Comparison of ENCODE assay signal across 8 cellular contexts in the genomic region with DNA sequence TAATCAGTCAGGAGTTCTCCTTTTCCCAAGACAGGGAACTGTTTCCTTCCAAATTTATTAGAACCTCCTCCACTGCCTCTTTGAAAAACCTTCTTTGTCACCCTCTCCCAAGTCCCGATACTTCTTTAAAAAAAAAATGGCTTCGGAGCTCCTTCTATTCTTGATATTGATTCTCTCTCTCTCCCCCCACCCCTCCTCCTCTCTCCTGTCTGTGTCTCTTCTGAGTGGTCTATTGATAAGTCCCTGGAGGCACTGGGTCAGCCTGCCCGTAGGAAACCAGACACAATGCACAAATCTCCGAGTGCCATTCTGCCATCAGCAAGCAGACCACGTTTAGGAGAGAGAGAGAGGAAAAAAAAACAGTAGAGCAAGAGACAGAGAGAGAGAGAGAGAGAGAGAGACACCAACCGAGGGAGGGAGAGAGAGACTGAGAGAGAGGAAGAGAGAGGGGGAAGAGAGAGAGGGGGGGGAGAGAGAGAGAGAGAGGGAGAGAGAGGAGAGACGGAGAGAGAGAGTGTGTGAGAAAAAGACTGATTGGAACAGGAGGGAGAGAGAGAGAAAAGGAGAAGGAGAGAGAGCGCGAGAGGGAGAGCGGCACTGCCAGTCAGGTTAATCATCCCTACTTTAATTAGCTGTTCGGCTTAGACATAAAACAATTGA.
DNase-seq lines count a peak whose midpoint lies in the region; ATAC-seq and TF ChIP-seq lines count a peak whose summit lies in the region.

No MANE protein-coding gene starts in this region.

- DNase-seq in NCI-H748 (lab: John Stamatoyannopoulos, UW; ENCODE audit: unreplicated experiment) (peak; percentile 42), NCI-H748 treated with DMSO at 0.1 percent for 48 hours (lab: John Stamatoyannopoulos, UW) (no peak), SK-N-SH (peak; percentile 23), right cardiac atrium (peak in 1 of 3 donors; percentile 35), T-helper 9 cell (no peak)

- ATAC-seq in right cardiac atrium (peak; percentile 45 to 46), HG02938 (IDR thresholded peaks at IDR 0.05; ENCODE audit: unreplicated experiment) (no peak), GM18858 (IDR thresholded peaks at IDR 0.05; ENCODE audit: unreplicated experiment) (no peak)

- intact Hi-C loops in right cardiac atrium (cut with DNase I), result no loop called here

- peak overlapping the region in 1 of 2 experiments; percentile 35; a peak in 1 of 4 replicates for H3K27ac ChIP-seq in SK-N-SH (ENCODE audit: low read depth in 2 of 2, low read length in 1 of 2)
- H3K27ac ChIP-seq in right cardiac atrium (ENCODE audit: low read length), result peak overlapping the region; percentile 63

- H3K4me2 ChIP-seq in SK-N-SH (peak overlapping the region; percentile 71), skeletal muscle satellite cell (ENCODE audit: low read length) (peak overlapping the region; percentile 95)

- H2AFZ ChIP-seq in SK-N-SH (ENCODE audit: low read depth), result peak overlapping the region; percentile 56; the same call in 1 of the 2 replicates

- H3K79me2 ChIP-seq in SK-N-SH (ENCODE audit: insufficient read depth), result no peaks in the 10 kb centered on the region

- no peaks in the 10 kb centered on the region for H3K36me3 ChIP-seq in SK-N-SH (replicated peaks in 1 of 2; ENCODE audit: control insufficient read depth in 1 of 2, insufficient read depth in 2 of 2, low read length in 1 of 2)
- H3K36me3 ChIP-seq in skeletal muscle satellite cell (ENCODE audit: insufficient read depth, low read length), result no peaks in the 10 kb centered on the region

- no peaks in the 10 kb centered on the region; the same call in 1 of the 2 replicates for H4K20me1 ChIP-seq in SK-N-SH (ENCODE audit: insufficient read depth)

- H3F3A ChIP-seq in SK-N-SH (replicated peaks; ENCODE audit: insufficient read depth), result no peaks in the 10 kb centered on the region

- CTCF ChIA-PET in SK-N-SH (lab: Yijun Ruan, JAX), result interaction anchor here (1.5 to 2.0 kb wide), 2 partner anchors 8 to 36 kb away, joined by 3 to 11 read pairs; no protein-coding TSS in a partner anchor

- WGBS in SK-N-SH (ENCODE audit: low lambda C conversion rate), result 40% methylated on average over 11 of the region's 11 CpGs
- 6% methylated on average over 11 of the region's 11 CpGs for WGBS in right cardiac atrium

- H3K4me3 ChIP-seq in SK-N-SH (ENCODE audit: low read depth in 2 of 2, low read length in 1 of 2) (peak overlapping the region; percentile 51 to 58; a peak in 3 of 4 replicates), right cardiac atrium (ENCODE audit: low read length) (peak overlapping the region; percentile 70), skeletal muscle satellite cell (ENCODE audit: low read length) (peak overlapping the region; percentile 71)

- no peak for TF ChIP-seq RAD21 in SK-N-SH (IDR thresholded peaks at IDR 0.05; ENCODE audit: low read length)

- TF ChIP-seq EP300 in SK-N-SH (IDR thresholded peaks at IDR 0.05; ENCODE audit: borderline replicate concordance in 1 of 2, low read depth in 1 of 2, low read length in 1 of 2), result no peak

- H3K9me3 ChIP-seq in SK-N-SH, result no peaks in the 10 kb centered on the region
- no peaks in the 10 kb centered on the region for H3K9me3 ChIP-seq in right cardiac atrium (ENCODE audit: control insufficient read depth, low read length)
- no peaks in the 10 kb centered on the region for H3K9me3 ChIP-seq in skeletal muscle satellite cell (replicated peaks; ENCODE audit: low read length)

- no peaks in the 10 kb centered on the region for H3K27me3 ChIP-seq in SK-N-SH (ENCODE audit: insufficient read depth)
- no peaks in the 10 kb centered on the region for H3K27me3 ChIP-seq in right cardiac atrium (ENCODE audit: control insufficient read depth, insufficient read depth)
- H3K27me3 ChIP-seq in skeletal muscle satellite cell (ENCODE audit: control insufficient read depth, insufficient read depth, low read length), result no peaks in the 10 kb centered on the region

- H3K9ac ChIP-seq in SK-N-SH (peak overlapping the region; percentile 12; the same call in 1 of the 2 replicates), skeletal muscle satellite cell (ENCODE audit: low read depth, low read length) (peak overlapping the region; percentile 69)

- POLR2A ChIA-PET in SK-N-SH (lab: Yijun Ruan, JAX), result interaction anchor here (1.2 kb wide), 1 partner anchor 14 kb away, joined by 4 read pairs; no protein-coding TSS in a partner anchor

- H3K9me2 ChIP-seq in SK-N-SH, result no peaks in the 10 kb centered on the region

- H3K4me1 ChIP-seq in SK-N-SH (ENCODE audit: control insufficient read depth in 1 of 2, insufficient read depth in 2 of 2, low read depth in 1 of 2, low read length in 1 of 2) (peaks cover 8 to 27% of the 10 kb centered on the region in 2 experiments; a peak in 2 of 4 replicates), right cardiac atrium (ENCODE audit: control insufficient read depth, insufficient read depth, low read length) (no peaks in the 10 kb centered on the region), skeletal muscle satellite cell (ENCODE audit: control insufficient read depth, insufficient read depth, low read length) (peaks cover 25% of the 10 kb centered on the region)

- TF ChIP-seq CTCF in SK-N-SH (IDR thresholded peaks at IDR 0.05), result no peak

TF ChIP-seq in SK-N-SH, 30 proteins besides CTCF, POLR2A, EP300 and RAD21:
- TF ChIP-seq REST (IDR thresholded peaks at IDR 0.05; ENCODE audit: low read depth, low read length), result no peak
- TF ChIP-seq JUND (IDR thresholded peaks at IDR 0.05), result no peak

Comparison
In these comparisons a context has a peak if more than half of its experiments do, and no peak if none do; other contexts are left out.
1. DNase-seq: peak in NCI-H748 (single experiment) and SK-N-SH (single experiment); none in NCI-H748 treated with DMSO at 0.1 percent for 48 hours (single experiment) and T-helper 9 cell (single experiment).
2. ATAC-seq: peak in right cardiac atrium (2 of 2); none in HG02938 (single experiment) and GM18858 (single experiment).
3. Peak in every context shown above with its lines, with median percentiles within 50 percentile points of each other: H3K4me3 ChIP-seq.